ENCODE assay signal across 14 cellular contexts in the genomic region with DNA sequence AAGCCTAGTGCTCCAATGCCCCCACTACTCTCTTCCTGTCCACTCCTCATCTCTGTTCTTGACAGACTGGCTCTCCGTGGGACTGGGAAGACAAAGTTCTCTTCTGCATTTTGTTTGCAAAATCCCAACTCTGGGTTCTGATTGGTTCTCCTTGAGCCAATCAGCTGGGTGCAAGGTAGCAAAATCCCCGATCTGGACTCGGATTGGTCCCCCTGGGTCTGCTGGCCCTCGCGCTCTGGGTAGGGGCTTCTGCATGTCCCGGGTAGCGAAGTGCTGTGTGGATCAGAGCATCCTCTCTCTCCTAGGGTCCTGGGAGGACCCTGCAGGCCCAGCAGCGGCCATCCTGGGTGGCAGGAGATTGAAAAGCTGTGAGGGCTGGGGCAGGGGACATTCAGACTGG. TPM values are rescaled to one million over a fixed set of nuclear protein-coding genes. Genes with fewer than 3 reads are reported as not detected.
A peak's percentile ranks its signal among the peaks of the same experiment; 100 is the strongest.
DNase-seq lines count a peak whose midpoint lies in the region; ATAC-seq and TF ChIP-seq lines count a peak whose summit lies in the region.
"Had no signal": no experiment of that assay in that cellular context is flagged by ENCODE, and none has a peak within 500 bp of the region (broad histone marks: within the 10 kb centered on the region; RNA-seq: fewer than 3 reads in every experiment).

No MANE protein-coding gene starts in this region.

- no peak overlapping the region for H3K27ac Mint-ChIP-seq in activated T-cell treated with anti-CD3 and anti-CD28 coated beads, Interleukin-2, amount 50 U/mL, for 72 hours
- H3K27ac Mint-ChIP-seq: activated naive CD8-positive, alpha-beta T cell treated with anti-CD3 and anti-CD28 coated beads, Interleukin-2, amount 50 U/mL, for 24 hours had no signal

- H3K4me2 ChIP-seq in BLaER1: peak overlapping the region; percentile 56

- intact Hi-C loops in ascending aorta (cut with DNase I): no loop called here
- intact Hi-C loops in sciatic nerve (cut with DNase I): no loop called here

- H3K27ac ChIP-seq in BLaER1 (no peak overlapping the region; the same call in 1 of the 2 replicates), ascending aorta (peak overlapping the region; percentile 71 to 75)

- H3K36me3 ChIP-seq in BLaER1: no peaks in the 10 kb centered on the region
- H3K36me3 ChIP-seq in ascending aorta: no peaks in the 10 kb centered on the region

- H3K4me3 ChIP-seq in BLaER1 (no peak overlapping the region), ascending aorta (no peak overlapping the region)

- POLR2A ChIA-PET in HEK293T (lab: Yijun Ruan, JAX): no interaction called here

- CTCF ChIA-PET in HEK293T (lab: Yijun Ruan, JAX): no interaction called here

- no peaks in the 10 kb centered on the region for H3K4me1 Mint-ChIP-seq in activated T-cell treated with anti-CD3 and anti-CD28 coated beads, Interleukin-2, amount 50 U/mL, for 72 hours (ENCODE audit: low read depth)
- H3K4me1 Mint-ChIP-seq: activated naive CD8-positive, alpha-beta T cell treated with anti-CD3 and anti-CD28 coated beads, Interleukin-2, amount 50 U/mL, for 24 hours had no signal

- no peak for DNase-seq in ascending aorta (ENCODE audit: low spot score in 2 of 2)
- peak; percentile 71 for DNase-seq in hepatic stellate cell (ENCODE audit: low spot score)
- DNase-seq in sciatic nerve (ENCODE audit: low spot score): no peak
- no peak for DNase-seq in activated T-cell treated with anti-CD3 and anti-CD28 coated beads, Interleukin-2, amount 50 U/mL, for 72 hours
- DNase-seq in HEK293T (ENCODE audit: extremely low spot score): no peak
- DNase-seq: activated naive CD8-positive, alpha-beta T cell treated with anti-CD3 and anti-CD28 coated beads, Interleukin-2, amount 50 U/mL, for 24 hours; effector memory CD4-positive, alpha-beta T cell; NCI-H1694 treated with DMSO at 0.1 percent for 48 hours; stimulated activated CD4-positive, alpha-beta T cell treated with anti-CD3 and anti-CD28 coated beads, Interleukin-2, amount 100 ng/mL, for 48 hours; stimulated activated naive CD8-positive, alpha-beta T cell treated with anti-CD3 and anti-CD28 coated beads, Interleukin-15, Interleukin-2, amounts not matched to agents 100 U/mL and 50 U/mL, for 24 hours had no signal

- H4K20me1 ChIP-seq in BLaER1: no peaks in the 10 kb centered on the region

- TF ChIP-seq CTCF in ascending aorta (IDR thresholded peaks at IDR 0.05): no peak

- H3K27me3 ChIP-seq in BLaER1: no peaks in the 10 kb centered on the region
- no peaks in the 10 kb centered on the region for H3K27me3 ChIP-seq in ascending aorta

- H3K9me3 ChIP-seq in BLaER1: no peaks in the 10 kb centered on the region
- H3K9me3 ChIP-seq in ascending aorta: no peaks in the 10 kb centered on the region

- no peaks in the 10 kb centered on the region for H3K36me3 Mint-ChIP-seq in activated T-cell treated with anti-CD3 and anti-CD28 coated beads, Interleukin-2, amount 50 U/mL, for 72 hours (ENCODE audit: insufficient read depth in 2 of 2)

- H3K27me3 Mint-ChIP-seq in activated T-cell treated with anti-CD3 and anti-CD28 coated beads, Interleukin-2, amount 50 U/mL, for 72 hours (ENCODE audit: low read depth): no peaks in the 10 kb centered on the region

- no peak overlapping the region for H3K4me3 Mint-ChIP-seq in activated T-cell treated with anti-CD3 and anti-CD28 coated beads, Interleukin-2, amount 50 U/mL, for 72 hours
- H3K4me3 Mint-ChIP-seq: activated naive CD8-positive, alpha-beta T cell treated with anti-CD3 and anti-CD28 coated beads, Interleukin-2, amount 50 U/mL, for 24 hours had no signal

- no peaks in the 10 kb centered on the region for H3K9me3 Mint-ChIP-seq in activated T-cell treated with anti-CD3 and anti-CD28 coated beads, Interleukin-2, amount 50 U/mL, for 72 hours
- H3K9me3 Mint-ChIP-seq: activated naive CD8-positive, alpha-beta T cell treated with anti-CD3 and anti-CD28 coated beads, Interleukin-2, amount 50 U/mL, for 24 hours had no signal

- ATAC-seq in sciatic nerve (peak; percentile 80), HG02642 (IDR thresholded peaks at IDR 0.05; ENCODE audit: poor library complexity, unreplicated experiment) (no peak), GM19452 (IDR thresholded peaks at IDR 0.05; ENCODE audit: unreplicated experiment) (no peak)
- ATAC-seq in activated T-cell treated with anti-CD3 and anti-CD28 coated beads, Interleukin-2, amount 50 U/mL, for 72 hours (replicated peaks in 1 of 2): no peak
- ATAC-seq: activated naive CD8-positive, alpha-beta T cell treated with anti-CD3 and anti-CD28 coated beads, Interleukin-2, amount 50 U/mL, for 24 hours; stimulated activated naive CD8-positive, alpha-beta T cell treated with anti-CD3 and anti-CD28 coated beads, Interleukin-15, Interleukin-2, amounts not matched to agents 100 U/mL and 50 U/mL, for 24 hours had no signal

- peaks cover 20% of the 10 kb centered on the region for H3K4me1 ChIP-seq in BLaER1
- peaks cover 4 to 14% of the 10 kb centered on the region in 2 donors for H3K4me1 ChIP-seq in ascending aorta

- no peak overlapping the region for H3K9ac ChIP-seq in BLaER1

TF ChIP-seq in HEK293T, 16 proteins besides CTCF, POLR2A, EP300 and RAD21:
- TF ChIP-seq FOXA1 (IDR thresholded peaks at IDR 0.05) (no peak), ZNF384 (IDR thresholded peaks at IDR 0.05) (no peak), NFRKB (IDR thresholded peaks at IDR 0.05) (no peak), TARDBP (IDR thresholded peaks at IDR 0.05) (no peak), FOXK2 (IDR thresholded peaks at IDR 0.05) (no peak)

RNA-seq across cellular contexts. Expression of gene A4GALT, which starts 22.3 kb away (rescaled TPM):
- 85.1 TPM for total RNA-seq in ascending aorta
- total RNA-seq in sciatic nerve: 106 TPM
- total RNA-seq in activated T-cell treated with anti-CD3 and anti-CD28 coated beads, Interleukin-2, amount 50 U/mL, for 72 hours: under 1 TPM in 1 of 2 donors, not detected in 1; 0.46 TPM
- total RNA-seq: activated CD8-positive, alpha-beta memory T cell treated with anti-CD3 and anti-CD28 coated beads for 36 hours had no signal

Comparison
In these comparisons a context has a peak if more than half of its experiments do, and no peak if none do; other contexts are left out.
1. RNA of gene A4GALT, which starts 22.3 kb away (total RNA-seq): 106 TPM in sciatic nerve (single experiment) and 85.1 TPM in ascending aorta (single experiment); 0.46 TPM in activated T-cell treated with anti-CD3 and anti-CD28 coated beads, Interleukin-2, amount 50 U/mL, for 72 hours; every median in the first group is over 10 times any median in the second.